8 cellular contexts compared by ENCODE assay signal in genomic region chr5:88675758-88676636, GRCh38.
DNase-seq lines count a peak whose midpoint lies in the region; ATAC-seq, FAIRE-seq and TF ChIP-seq lines count a peak whose summit lies in the region.

No MANE protein-coding gene starts in this region.

- H3K27ac ChIP-seq in IMR-90 (ENCODE audit: insufficient read depth, low read length): no peak overlapping the region
- no peak overlapping the region for H3K27ac ChIP-seq in RWPE2 (ENCODE audit: poor library complexity, severe bottlenecking)
- peak overlapping the region; percentile 91 to 100 (median 99) for H3K27ac ChIP-seq in dorsolateral prefrontal cortex

- H3K36me3 ChIP-seq in IMR-90 (ENCODE audit: control insufficient read depth, insufficient read depth, low read length) (no peaks in the 10 kb centered on the region), RWPE2 (ENCODE audit: low read depth) (no peaks in the 10 kb centered on the region)

- CTCF ChIA-PET in IMR-90 (lab: Yijun Ruan, JAX): interaction anchor here (0.8 to 2.3 kb wide), 2 partner anchors 16 to 895 kb away, joined by 4 to 9 read pairs; no protein-coding TSS in a partner anchor

- intact Hi-C loops in IMR-90 (cut with micrococcal nuclease) (no loop called here), dorsolateral prefrontal cortex (cut with DNase I) (loop anchor here (2.0 to 10.0 kb wide), 4 partner anchors 15 to 779 kb away; partner anchors contain the start of gene TMEM161B (in 1 of the 2))

- in situ Hi-C loops in IMR-90 (cut with MboI; ENCODE audit: low sequenced_read_pairs): no loop called here

- H3K56ac ChIP-seq in IMR-90 (ENCODE audit: extremely low read depth, insufficient read depth, low read length): no peak overlapping the region

- no peak overlapping the region for H2BK15ac ChIP-seq in IMR-90 (ENCODE audit: low read depth, low read length)

- H3K79me1 ChIP-seq in IMR-90 (ENCODE audit: low read depth in 1 of 2, low read length in 2 of 2): no peaks in the 10 kb centered on the region

- dilution Hi-C loops in IMR-90 (cut with HindIII; ENCODE audit: low sequenced_read_pairs, unreplicated experiment): no loop called here

- TF ChIP-seq POLR2A in IMR-90 (IDR thresholded peaks at IDR 0.05; ENCODE audit: low read depth, low read length) (no peak), GM18505 (IDR thresholded peaks at IDR 0.05; ENCODE audit: borderline replicate concordance, extremely low read depth, insufficient read depth, insufficient read length) (no peak)

- WGBS in IMR-90 (ENCODE audit: extremely low coverage in 2 of 2, insufficient read length in 1 of 2), 2 experiments: 0% methylated on average over 15 of the region's 52 CpGs; no CpG with 5 or more reads in 1 of the 2 experiments

- H3K4me3 Mint-ChIP-seq in mesothelial cell of epicardium: peak overlapping the region; percentile 61

- no peak overlapping the region for H3K23ac ChIP-seq in IMR-90 (ENCODE audit: low read depth, low read length)

- H3K4ac ChIP-seq in IMR-90 (ENCODE audit: low read depth, low read length): no peak overlapping the region

- no peak overlapping the region for H4K91ac ChIP-seq in IMR-90 (ENCODE audit: insufficient read depth, low read depth, low read length)

- H3K4me1 ChIP-seq in IMR-90 (ENCODE audit: control insufficient read depth, insufficient read depth, low read length): no peaks in the 10 kb centered on the region; the same call in 1 of the 2 replicates
- no peaks in the 10 kb centered on the region for H3K4me1 ChIP-seq in RWPE2 (ENCODE audit: insufficient read depth, poor library complexity, severe bottlenecking)

- no peak overlapping the region for H4K5ac ChIP-seq in IMR-90 (ENCODE audit: low read depth, low read length)

- no peaks in the 10 kb centered on the region for H3K9me3 Mint-ChIP-seq in mesothelial cell of epicardium

- H2AFZ ChIP-seq in IMR-90 (replicated peaks; ENCODE audit: low read length, poor library complexity): no peak overlapping the region

- H2BK20ac ChIP-seq in IMR-90 (ENCODE audit: low read depth, low read length): no peak overlapping the region

- no peaks in the 10 kb centered on the region for H3K36me3 Mint-ChIP-seq in mesothelial cell of epicardium

- H3K4me3 ChIP-seq in IMR-90 (ENCODE audit: insufficient read depth, low read depth, low read length) (no peak overlapping the region), RWPE2 (ENCODE audit: severe bottlenecking) (no peak overlapping the region), dorsolateral prefrontal cortex (peak overlapping the region; percentile 55 to 93 (median 80))

- DNase-seq in DMS53 (lab: John Stamatoyannopoulos, UW): peak; percentile 98
- DNase-seq in IMR-90: peak; percentile 58
- DNase-seq in RWPE2 (ENCODE audit: low spot score): no peak
- DNase-seq in dorsolateral prefrontal cortex: peak; percentile 65 to 90 (median 86)
- DNase-seq in mesothelial cell of epicardium (ENCODE audit: low spot score in 2 of 2, unreplicated experiment in 2 of 2): peak in 1 of 2 experiments; percentile 54
- DNase-seq in urothelium cell line (ENCODE audit: low spot score): peak; percentile 29

- H3K18ac ChIP-seq in IMR-90 (ENCODE audit: low read depth, low read length): no peak overlapping the region

- H3K27me3 ChIP-seq in IMR-90 (ENCODE audit: control insufficient read depth, insufficient read depth, low read length) (peaks cover 83% of the 10 kb centered on the region), RWPE2 (ENCODE audit: insufficient read depth, poor library complexity, severe bottlenecking) (peaks cover 99% of the 10 kb centered on the region), dorsolateral prefrontal cortex (peaks cover 0 to 38% (median 0%) of the 10 kb centered on the region in 45 donors)

- H3K9me1 ChIP-seq in IMR-90 (ENCODE audit: insufficient read depth, low read length): no peaks in the 10 kb centered on the region

- POLR2A ChIA-PET in IMR-90 (lab: Charles Lee; ENCODE audit: unreplicated experiment): interaction anchor here (0.6 kb wide), 1 partner anchor 8 kb away, joined by 4 read pairs; no protein-coding TSS in a partner anchor

- H3K14ac ChIP-seq in IMR-90 (replicated peaks; ENCODE audit: low read depth, low read length): no peak overlapping the region

- FAIRE-seq in urothelium cell line (lab: Jason Lieb, UNC): no peak

- H3K4me2 ChIP-seq in IMR-90 (ENCODE audit: low read depth, low read length): peak overlapping the region; percentile 16; the same call in 1 of the 2 replicates

- peaks cover 18% of the 10 kb centered on the region for H3K4me1 Mint-ChIP-seq in mesothelial cell of epicardium

- H3K9me3 ChIP-seq in IMR-90 (ENCODE audit: control insufficient read depth, insufficient read depth, low read length) (peaks cover 9% of the 10 kb centered on the region; the same call in 1 of the 2 replicates), RWPE2 (ENCODE audit: severe bottlenecking) (no peaks in the 10 kb centered on the region)

- ATAC-seq in GM21423 (IDR thresholded peaks at IDR 0.05; ENCODE audit: unreplicated experiment) (peak; percentile 37), IMR-90 (ENCODE audit: low read depth) (no peak), RWPE2 (ENCODE audit: low read depth) (peak; percentile 15; the same call in 2 of the 3 replicates), GM18505 (IDR thresholded peaks at IDR 0.05; ENCODE audit: unreplicated experiment) (no peak)

- no TSS peak for BruUV-seq in IMR-90 (replicated peaks; lab: Mats Ljungman, UMichigan)

- no peaks in the 10 kb centered on the region; the same call in 1 of the 2 replicates for H4K20me1 ChIP-seq in IMR-90 (ENCODE audit: insufficient read depth, low read length)

- no peak for TF ChIP-seq CTCF in IMR-90 (conservative IDR thresholded peaks at IDR 0.05; ENCODE audit: low read depth, low read length)
- no peak for TF ChIP-seq CTCF in RWPE2 (IDR thresholded peaks at IDR 0.05; ENCODE audit: poor library complexity, severe bottlenecking)
- peak in 2 of 56 donors; percentile 6 to 29 for TF ChIP-seq CTCF in dorsolateral prefrontal cortex (IDR thresholded peaks at IDR 0.05 in 54 of 56, conservative IDR thresholded peaks at IDR 0.05 in 2 of 56; ENCODE audit: low read depth in 1 of 56, partially characterized antibody in 56 of 56)
- TF ChIP-seq CTCF in mesothelial cell of epicardium (IDR thresholded peaks at IDR 0.05; ENCODE audit: unreplicated experiment): no peak

- H2BK120ac ChIP-seq in IMR-90 (ENCODE audit: low read depth, low read length): no peak overlapping the region

- no peak overlapping the region for H4K8ac ChIP-seq in IMR-90 (ENCODE audit: low read depth in 2 of 2, low read length in 2 of 2)

- no peak overlapping the region for H2AK9ac ChIP-seq in IMR-90 (replicated peaks; ENCODE audit: low read depth, low read length, poor library complexity)

- H2BK5ac ChIP-seq in IMR-90 (ENCODE audit: low read depth, low read length, poor library complexity, severe bottlenecking): no peak overlapping the region

- H2AK5ac ChIP-seq in IMR-90 (ENCODE audit: low read depth, low read length): no peak overlapping the region

- no peak for TF ChIP-seq RAD21 in IMR-90 (IDR thresholded peaks at IDR 0.05; ENCODE audit: low read length)

- no peak overlapping the region for H3K9ac ChIP-seq in IMR-90 (ENCODE audit: low read depth, low read length)

- H3K27me3 Mint-ChIP-seq in mesothelial cell of epicardium (ENCODE audit: low read depth): peaks cover 97% of the 10 kb centered on the region

- no peak overlapping the region for H3K27ac Mint-ChIP-seq in mesothelial cell of epicardium

TF ChIP-seq in IMR-90, 13 proteins besides CTCF, POLR2A, EP300 and RAD21:
- TF ChIP-seq NFE2L2 (IDR thresholded peaks at IDR 0.05; ENCODE audit: low read depth, low read length): no peak
- no peak for TF ChIP-seq RCOR1 (IDR thresholded peaks at IDR 0.05; ENCODE audit: insufficient replicate concordance, low read length)
- no peak for TF ChIP-seq USF2 (IDR thresholded peaks at IDR 0.05; ENCODE audit: low read depth, low read length)
- no peak for TF ChIP-seq BHLHE40 (IDR thresholded peaks at IDR 0.05; ENCODE audit: low read depth, low read length)
- no peak for TF ChIP-seq FOS (IDR thresholded peaks at IDR 0.05; ENCODE audit: low read depth, low read length)
- no peak for TF ChIP-seq SMC3 (IDR thresholded peaks at IDR 0.05; ENCODE audit: low read depth, low read length)
- TF ChIP-seq MXI1 (IDR thresholded peaks at IDR 0.05; ENCODE audit: borderline replicate concordance, low read depth, low read length): no peak
- TF ChIP-seq CHD1 (IDR thresholded peaks at IDR 0.05; ENCODE audit: low read depth, low read length): no peak
- no peak for TF ChIP-seq RFX5 (IDR thresholded peaks at IDR 0.05; ENCODE audit: low read depth, low read length)
- no peak for TF ChIP-seq MAFK (IDR thresholded peaks at IDR 0.05; ENCODE audit: low read depth, low read length)
- TF ChIP-seq MAZ (IDR thresholded peaks at IDR 0.05; ENCODE audit: borderline replicate concordance, low read depth, low read length): no peak
- TF ChIP-seq ELK1 (IDR thresholded peaks at IDR 0.05; ENCODE audit: borderline replicate concordance, low read depth, low read length): no peak
- no peak for TF ChIP-seq CEBPB (IDR thresholded peaks at IDR 0.05; ENCODE audit: low read depth, low read length)

Comparison
In these comparisons a context has a peak if more than half of its experiments do, and no peak if none do; other contexts are left out.
1. ATAC-seq: peak in GM21423 (single experiment) and RWPE2 (single experiment); none in IMR-90 (single experiment) and GM18505 (single experiment).
2. H3K27ac ChIP-seq: peak in dorsolateral prefrontal cortex (59 of 59); none in IMR-90 (single experiment) and RWPE2 (single experiment).
3. H3K4me3 ChIP-seq: peak in dorsolateral prefrontal cortex (59 of 59); none in IMR-90 (single experiment) and RWPE2 (single experiment).